Comparison of ENCODE assay signal across 24 cellular contexts in genomic region chr9:37971107-37971459, GRCh38.
DNase-seq lines count a peak whose midpoint lies in the region; ATAC-seq and TF ChIP-seq lines count a peak whose summit lies in the region.
"Had no signal": no experiment of that assay in that cellular context is flagged by ENCODE, and none has a peak within 500 bp of the region (broad histone marks: within the 10 kb centered on the region; RNA-seq: fewer than 3 reads in every experiment).

No MANE protein-coding gene starts in this region.

- no peaks in the 10 kb centered on the region for H3K4me1 Mint-ChIP-seq in activated CD4-positive, alpha-beta T cell treated with anti-CD3 and anti-CD28 coated beads, Interleukin-2, amount 10 ng/mL, durations not matched to agents 7 days and 5 days
- H3K4me1 Mint-ChIP-seq: T-helper 17 cell had no signal

- H2AK5ac ChIP-seq in IMR-90 (ENCODE audit: low read depth, low read length): peak overlapping the region; percentile 64; the same call in 1 of the 2 replicates

- peaks cover 51 to 89% of the 10 kb centered on the region in 2 experiments for H3K79me1 ChIP-seq in IMR-90 (ENCODE audit: low read depth in 1 of 2, low read length in 2 of 2)

- H3K56ac ChIP-seq in IMR-90 (ENCODE audit: extremely low read depth, insufficient read depth, low read length): no peak overlapping the region

- peaks cover 27% of the 10 kb centered on the region for H4K20me1 ChIP-seq in IMR-90 (ENCODE audit: insufficient read depth, low read length)

- H3K9me3 Mint-ChIP-seq in activated CD4-positive, alpha-beta T cell treated with anti-CD3 and anti-CD28 coated beads, Interleukin-2, amount 10 ng/mL, durations not matched to agents 7 days and 5 days: no peaks in the 10 kb centered on the region
- H3K9me3 Mint-ChIP-seq: activated naive CD4-positive, alpha-beta T cell treated with anti-CD3 and anti-CD28 coated beads for 36 hours had no signal

- peak overlapping the region; percentile 11 for H2AK9ac ChIP-seq in IMR-90 (replicated peaks; ENCODE audit: low read depth, low read length, poor library complexity)

- H4K91ac ChIP-seq in IMR-90 (ENCODE audit: insufficient read depth, low read depth, low read length): peak overlapping the region; percentile 6; the same call in 1 of the 2 replicates

- H3K4ac ChIP-seq in IMR-90 (ENCODE audit: low read depth, low read length): 0 out of 2 replicates have a peak overlapping the region, but pooled peaks have one; percentile 16

- POLR2A ChIA-PET in activated CD4-positive, alpha-beta T cell treated with anti-CD3 and anti-CD28 coated beads, Interleukin-2, amount 10 ng/mL, durations not matched to agents 7 days and 5 days (lab: Charles Lee): no interaction called here
- POLR2A ChIA-PET in IMR-90 (lab: Charles Lee; ENCODE audit: unreplicated experiment): no interaction called here

- peaks cover 41% of the 10 kb centered on the region for H3K4me1 ChIP-seq in IMR-90 (ENCODE audit: control insufficient read depth, insufficient read depth, low read length)
- peaks cover 0 to 17% (median 8%) of the 10 kb centered on the region in 6 donors for H3K4me1 ChIP-seq in spleen

- TF ChIP-seq POLR2A in IMR-90 (IDR thresholded peaks at IDR 0.05; ENCODE audit: low read depth, low read length): no peak
- TF ChIP-seq POLR2A in spleen (IDR thresholded peaks at IDR 0.05): no peak

- H2BK15ac ChIP-seq in IMR-90 (ENCODE audit: low read depth, low read length): no peak overlapping the region

- no peak for TF ChIP-seq RAD21 in IMR-90 (IDR thresholded peaks at IDR 0.05; ENCODE audit: low read length)

- H3K9me3 ChIP-seq in IMR-90 (ENCODE audit: control insufficient read depth, insufficient read depth, low read length) (no peaks in the 10 kb centered on the region), spleen (no peaks in the 10 kb centered on the region)
- H3K9me3 ChIP-seq: BE2C, esophagus muscularis mucosa, neutrophil, stomach, tibial nerve had no signal

- H3K4me3 ChIP-seq in IMR-90 (ENCODE audit: insufficient read depth, low read depth, low read length) (no peak overlapping the region), spleen (no peak overlapping the region)
- H3K4me3 ChIP-seq: esophagus muscularis mucosa, lung, stomach, tibial nerve had no signal

- no peaks in the 10 kb centered on the region for H3K27me3 ChIP-seq in IMR-90 (ENCODE audit: control insufficient read depth, insufficient read depth, low read length)
- H3K27me3 ChIP-seq in spleen (replicated peaks in 1 of 7): no peaks in the 10 kb centered on the region
- H3K27me3 ChIP-seq: BE2C, esophagus muscularis mucosa, neutrophil, stomach, tibial nerve had no signal

- H3K9me1 ChIP-seq in IMR-90 (ENCODE audit: insufficient read depth, low read length): peaks cover 55% of the 10 kb centered on the region

- BruUV-seq in IMR-90 (replicated peaks; lab: Mats Ljungman, UMichigan): no TSS peak

- H4K5ac ChIP-seq in IMR-90 (ENCODE audit: low read depth, low read length): no peak overlapping the region

- H2BK5ac ChIP-seq in IMR-90 (ENCODE audit: low read depth, low read length, poor library complexity, severe bottlenecking): no peak overlapping the region

- no peak overlapping the region for H2BK120ac ChIP-seq in IMR-90 (ENCODE audit: low read depth, low read length)

- no peak for TF ChIP-seq CTCF in IMR-90 (conservative IDR thresholded peaks at IDR 0.05; ENCODE audit: low read depth, low read length)
- TF ChIP-seq CTCF in spleen (IDR thresholded peaks at IDR 0.05 in 8 of 11, conservative IDR thresholded peaks at IDR 0.05 in 3 of 11): no peak

- no peak overlapping the region for H3K9ac ChIP-seq in IMR-90 (ENCODE audit: low read depth, low read length)

- H3K23ac ChIP-seq in IMR-90 (ENCODE audit: low read depth, low read length): peak overlapping the region; percentile 4; the same call in 1 of the 2 replicates

- H3K18ac ChIP-seq in IMR-90 (ENCODE audit: low read depth, low read length): no peak overlapping the region

- CTCF ChIA-PET in activated CD4-positive, alpha-beta T cell treated with anti-CD3 and anti-CD28 coated beads, Interleukin-2, amount 10 ng/mL, durations not matched to agents 7 days and 5 days (lab: Charles Lee): interaction anchor here (0.6 to 1.8 kb wide), 3 partner anchors 9 to 351 kb away, joined by 3 to 7 read pairs (median 4); no protein-coding TSS in a partner anchor
- CTCF ChIA-PET in IMR-90 (lab: Yijun Ruan, JAX): no interaction called here

- no peak overlapping the region for H4K8ac ChIP-seq in IMR-90 (ENCODE audit: low read depth in 2 of 2, low read length in 2 of 2)

- no peak overlapping the region for H3K27ac Mint-ChIP-seq in activated CD4-positive, alpha-beta T cell treated with anti-CD3 and anti-CD28 coated beads, Interleukin-2, amount 10 ng/mL, durations not matched to agents 7 days and 5 days
- H3K27ac Mint-ChIP-seq: activated naive CD4-positive, alpha-beta T cell treated with anti-CD3 and anti-CD28 coated beads for 36 hours; T-helper 17 cell had no signal

- H3K27ac ChIP-seq in IMR-90 (ENCODE audit: insufficient read depth, low read length) (no peak overlapping the region), epithelial cell of prostate (peak overlapping the region; percentile 49), spleen (no peak overlapping the region)
- H3K27ac ChIP-seq: esophagus muscularis mucosa, HL-60, neutrophil, tibial nerve had no signal

- H2BK20ac ChIP-seq in IMR-90 (ENCODE audit: low read depth, low read length): no peak overlapping the region

- no peaks in the 10 kb centered on the region for H3K36me3 Mint-ChIP-seq in activated CD4-positive, alpha-beta T cell treated with anti-CD3 and anti-CD28 coated beads, Interleukin-2, amount 10 ng/mL, durations not matched to agents 7 days and 5 days (ENCODE audit: low read depth)

- in situ Hi-C loops in IMR-90 (cut with MboI; ENCODE audit: low sequenced_read_pairs): no loop called here

- dilution Hi-C loops in IMR-90 (cut with HindIII; ENCODE audit: low sequenced_read_pairs, unreplicated experiment): no loop called here

- ATAC-seq in IMR-90 (ENCODE audit: low read depth) (no peak), HG03039 (IDR thresholded peaks at IDR 0.05; ENCODE audit: unreplicated experiment) (no peak)
- ATAC-seq: T-helper 17 cell had no signal

- no peaks in the 10 kb centered on the region for H3K27me3 Mint-ChIP-seq in activated CD4-positive, alpha-beta T cell treated with anti-CD3 and anti-CD28 coated beads, Interleukin-2, amount 10 ng/mL, durations not matched to agents 7 days and 5 days

- peak overlapping the region; percentile 2 for H2AFZ ChIP-seq in IMR-90 (replicated peaks; ENCODE audit: low read length, poor library complexity)

- H3K14ac ChIP-seq in IMR-90 (replicated peaks; ENCODE audit: low read depth, low read length): no peak overlapping the region; the same call in 1 of the 2 replicates

- H3K36me3 ChIP-seq in IMR-90 (ENCODE audit: control insufficient read depth, insufficient read depth, low read length) (peaks cover 41% of the 10 kb centered on the region), spleen (peaks cover 0 to 15% (median 0%) of the 10 kb centered on the region in 6 donors)
- H3K36me3 ChIP-seq: neutrophil had no signal

- no peak overlapping the region for H3K4me3 Mint-ChIP-seq in activated CD4-positive, alpha-beta T cell treated with anti-CD3 and anti-CD28 coated beads, Interleukin-2, amount 10 ng/mL, durations not matched to agents 7 days and 5 days
- H3K4me3 Mint-ChIP-seq: activated naive CD4-positive, alpha-beta T cell treated with anti-CD3 and anti-CD28 coated beads for 36 hours; T-helper 17 cell had no signal

- 65% methylated on average over 3 of the region's 7 CpGs; no CpG with 5 or more reads in 1 of the 2 experiments for WGBS in IMR-90 (ENCODE audit: extremely low coverage in 2 of 2, insufficient read length in 1 of 2), 2 experiments
- WGBS in spleen, 5 donors: 68 to 93% (median 87%) methylated on average over 6 to 7 of the region's 7 CpGs

- no peak overlapping the region for H3K4me2 ChIP-seq in IMR-90 (ENCODE audit: low read depth, low read length)

- intact Hi-C loops in IMR-90 (cut with micrococcal nuclease): no loop called here
- intact Hi-C loops in spleen (cut with DNase I; ENCODE audit: low total_unique reads): no loop called here

- DNase-seq in activated CD4-positive, alpha-beta T cell treated with anti-CD3 and anti-CD28 coated beads for 48 hours: peak; percentile 34
- no peak for DNase-seq in activated CD4-positive, alpha-beta T cell treated with anti-CD3 and anti-CD28 coated beads, Interleukin-2, amount 10 ng/mL, durations not matched to agents 7 days and 5 days
- DNase-seq in IMR-90 (peak; percentile 72), epithelial cell of prostate (ENCODE audit: low read depth, low spot score) (no peak), spleen (peak; percentile 23), DMS153 treated with DMSO at 0.1 percent for 48 hours (lab: John Stamatoyannopoulos, UW; ENCODE audit: unreplicated experiment) (no peak), SW480 (ENCODE audit: low spot score) (no peak)
- DNase-seq: activated CD4-positive, alpha-beta T cell treated with anti-CD3 and anti-CD28 coated beads, Interleukin-2, amount 50 U/mL, for 1 hour; activated naive CD4-positive, alpha-beta T cell treated with anti-CD3 and anti-CD28 coated beads for 36 hours; BE2C; DND-41; effector memory CD4-positive, alpha-beta T cell; GOT3; NCI-H524 treated with DMSO at 0.1 percent for 48 hours; small intestine; stimulated activated CD4-positive, alpha-beta T cell treated with anti-CD3 and anti-CD28 coated beads, Interleukin-4, amount 100 ng/mL, for 1 hour; stomach; T-helper 17 cell had no signal

TF ChIP-seq in IMR-90, 13 proteins besides CTCF, POLR2A, EP300 and RAD21 (continues in another document):
- no peak for TF ChIP-seq RFX5 (IDR thresholded peaks at IDR 0.05; ENCODE audit: low read depth, low read length)
- no peak for TF ChIP-seq USF2 (IDR thresholded peaks at IDR 0.05; ENCODE audit: low read depth, low read length)
- TF ChIP-seq MXI1 (IDR thresholded peaks at IDR 0.05; ENCODE audit: borderline replicate concordance, low read depth, low read length): no peak
- no peak for TF ChIP-seq SMC3 (IDR thresholded peaks at IDR 0.05; ENCODE audit: low read depth, low read length)
- no peak for TF ChIP-seq CHD1 (IDR thresholded peaks at IDR 0.05; ENCODE audit: low read depth, low read length)

Comparison
In these comparisons a context has a peak if more than half of its experiments do, and no peak if none do; other contexts are left out.
1. DNase-seq: peak in activated CD4-positive, alpha-beta T cell treated with anti-CD3 and anti-CD28 coated beads for 48 hours (single experiment), IMR-90 (single experiment) and spleen (single experiment); none in activated CD4-positive, alpha-beta T cell treated with anti-CD3 and anti-CD28 coated beads, Interleukin-2, amount 10 ng/mL, durations not matched to agents 7 days and 5 days (single experiment), epithelial cell of prostate (single experiment), DMS153 treated with DMSO at 0.1 percent for 48 hours (single experiment) and SW480 (single experiment).